ENCODE assay signal across 9 cellular contexts in genomic region chr15:89664951-89665350, GRCh38. TPM values are rescaled to one million over a fixed set of nuclear protein-coding genes. Genes with fewer than 3 reads are reported as not detected.
A peak's percentile ranks its signal among the peaks of the same experiment; 100 is the strongest.
DNase-seq lines count a peak whose midpoint lies in the region; ATAC-seq and TF ChIP-seq lines count a peak whose summit lies in the region.
"Had no signal": no experiment of that assay in that cellular context is flagged by ENCODE, and none has a peak within 500 bp of the region (broad histone marks: within the 10 kb centered on the region; RNA-seq: fewer than 3 reads in every experiment).

No MANE protein-coding gene starts in this region.

- H3K36me3 Mint-ChIP-seq in central memory CD8-positive, alpha-beta T cell (ENCODE audit: insufficient read depth) = no peaks in the 10 kb centered on the region

- no peak for TF ChIP-seq EP300 in neural cell (conservative IDR thresholded peaks at IDR 0.05; ENCODE audit: poor library complexity, severe bottlenecking)

- ATAC-seq in central memory CD8-positive, alpha-beta T cell (replicated peaks; ENCODE audit: extremely low read depth, poor library complexity, severe bottlenecking) = no peak
- ATAC-seq in HG03457 (IDR thresholded peaks at IDR 0.05; ENCODE audit: unreplicated experiment) = no peak
- ATAC-seq in GM18519 (IDR thresholded peaks at IDR 0.05; ENCODE audit: low FRiP score, unreplicated experiment) = no peak

- no peak for TF ChIP-seq RAD21 in neural cell (conservative IDR thresholded peaks at IDR 0.05)

- no peaks in the 10 kb centered on the region for H3K9me3 ChIP-seq in neural cell (ENCODE audit: low read length)

- no peaks in the 10 kb centered on the region for H3K4me1 Mint-ChIP-seq in central memory CD8-positive, alpha-beta T cell

- no peaks in the 10 kb centered on the region for H3K9me3 Mint-ChIP-seq in central memory CD8-positive, alpha-beta T cell

- H3K9me2 ChIP-seq in neural cell (ENCODE audit: insufficient read depth, low read length) = no peaks in the 10 kb centered on the region

- no peaks in the 10 kb centered on the region for H3F3A ChIP-seq in neural cell (ENCODE audit: insufficient read depth, low read length, poor library complexity, severe bottlenecking)

- H3K9ac ChIP-seq in neural cell (ENCODE audit: low read length) = peak overlapping the region; percentile 26

- TF ChIP-seq CTCF in AG10803 (conservative IDR thresholded peaks at IDR 0.05; ENCODE audit: low read length) (no peak), HFF-Myc (IDR thresholded peaks at IDR 0.05; ENCODE audit: low read depth, low read length, missing control alignments) (no peak), neural cell (IDR thresholded peaks at IDR 0.05; ENCODE audit: poor library complexity, severe bottlenecking) (no peak)

- no peak overlapping the region for H2AFZ ChIP-seq in neural cell (ENCODE audit: low read depth, low read length)

- H3K27ac ChIP-seq in neural cell (ENCODE audit: low read length) = no peak overlapping the region

- no peaks in the 10 kb centered on the region for H3K79me2 ChIP-seq in neural cell (replicated peaks; ENCODE audit: insufficient read depth, low read length)

- H3K36me3 ChIP-seq in neural cell (ENCODE audit: insufficient read depth, low read length) = no peaks in the 10 kb centered on the region

- peaks cover 18% of the 10 kb centered on the region for H3K27me3 ChIP-seq in neural cell (ENCODE audit: insufficient read depth, low read depth, low read length)

- no peaks in the 10 kb centered on the region for H4K20me1 ChIP-seq in neural cell (ENCODE audit: insufficient read depth)

- DNase-seq in AG10803 (ENCODE audit: low read depth) (no peak), HFF-Myc (ENCODE audit: extremely low read depth, low read depth) (no peak), SIG-M5 treated with dmso at 0.1 percent for 504 hours (lab: John Stamatoyannopoulos, UW; ENCODE audit: unreplicated experiment) (no peak)
- DNase-seq in central memory CD8-positive, alpha-beta T cell (ENCODE audit: low spot score in 2 of 2) = no peak
- no peak for DNase-seq in NK-92 treated with Interleukin-12 subunit alpha and Interleukin-12 subunit beta, amount 100 ng/mL, for 24 hours (lab: John Stamatoyannopoulos, UW)
- DNase-seq: NCI-H1048 had no signal

- peak overlapping the region; percentile 39 for H3K4me3 ChIP-seq in AG10803 (ENCODE audit: low read length)
- peak overlapping the region; percentile 30 for H3K4me3 ChIP-seq in HFF-Myc (replicated peaks; ENCODE audit: low read depth, low read length)
- H3K4me3 ChIP-seq in neural cell (ENCODE audit: low read length) = peak overlapping the region; percentile 56

- H3K27ac Mint-ChIP-seq in central memory CD8-positive, alpha-beta T cell (ENCODE audit: low read depth) = no peak overlapping the region

- peaks cover 52% of the 10 kb centered on the region for H3K27me3 Mint-ChIP-seq in central memory CD8-positive, alpha-beta T cell

- peak overlapping the region; percentile 0 for H3K4me3 Mint-ChIP-seq in central memory CD8-positive, alpha-beta T cell

- no peak overlapping the region for H3K4me2 ChIP-seq in neural cell (ENCODE audit: low read length)

TF ChIP-seq in neural cell, 6 proteins besides CTCF, POLR2A, EP300 and RAD21:
- no peak for TF ChIP-seq POLR2AphosphoS5 (IDR thresholded peaks at IDR 0.05)
- TF ChIP-seq EZH2 (IDR thresholded peaks at IDR 0.05; ENCODE audit: borderline replicate concordance, insufficient read depth, low read length, poor library complexity, severe bottlenecking) = no peak
- TF ChIP-seq MXI1 (conservative IDR thresholded peaks at IDR 0.05; ENCODE audit: poor library complexity, severe bottlenecking) = no peak
- no peak for TF ChIP-seq REST (IDR thresholded peaks at IDR 0.05; ENCODE audit: borderline replicate concordance)
- TF ChIP-seq SMC3 (conservative IDR thresholded peaks at IDR 0.05; ENCODE audit: poor library complexity) = no peak
- TF ChIP-seq TAF1 (IDR thresholded peaks at IDR 0.05; ENCODE audit: low read depth) = no peak

RNA-seq across cellular contexts. Expression of gene KIF7, which starts 9.7 kb away (rescaled TPM):
- 5.2 and 5.6 TPM in 2 replicates for polyA plus RNA-seq in neural cell
- polyA minus RNA-seq in neural cell = 9.0 and 10.7 TPM in 2 replicates

RNA-seq across cellular contexts. Expression of gene PLIN1, which starts 14.2 kb away (rescaled TPM):
- 0.08 TPM in 1 of 2 replicates, not detected in the other for polyA plus RNA-seq in neural cell
- polyA minus RNA-seq in neural cell = not detected in 2 replicates

RNA-seq across cellular contexts. Expression of gene PEX11A, which starts 25.6 kb away (rescaled TPM):
- 13.6 and 18.1 TPM in 2 replicates for polyA plus RNA-seq in neural cell
- polyA minus RNA-seq in neural cell = 9.0 and 13.1 TPM in 2 replicates

RNA-seq across cellular contexts. Expression of gene WDR93, which starts 25.7 kb away (rescaled TPM):
- 0.41 TPM in 1 of 2 replicates, not detected in the other for polyA plus RNA-seq in neural cell
- 0.58 and 0.73 TPM in 2 replicates for polyA minus RNA-seq in neural cell
